In the genomic region with DNA sequence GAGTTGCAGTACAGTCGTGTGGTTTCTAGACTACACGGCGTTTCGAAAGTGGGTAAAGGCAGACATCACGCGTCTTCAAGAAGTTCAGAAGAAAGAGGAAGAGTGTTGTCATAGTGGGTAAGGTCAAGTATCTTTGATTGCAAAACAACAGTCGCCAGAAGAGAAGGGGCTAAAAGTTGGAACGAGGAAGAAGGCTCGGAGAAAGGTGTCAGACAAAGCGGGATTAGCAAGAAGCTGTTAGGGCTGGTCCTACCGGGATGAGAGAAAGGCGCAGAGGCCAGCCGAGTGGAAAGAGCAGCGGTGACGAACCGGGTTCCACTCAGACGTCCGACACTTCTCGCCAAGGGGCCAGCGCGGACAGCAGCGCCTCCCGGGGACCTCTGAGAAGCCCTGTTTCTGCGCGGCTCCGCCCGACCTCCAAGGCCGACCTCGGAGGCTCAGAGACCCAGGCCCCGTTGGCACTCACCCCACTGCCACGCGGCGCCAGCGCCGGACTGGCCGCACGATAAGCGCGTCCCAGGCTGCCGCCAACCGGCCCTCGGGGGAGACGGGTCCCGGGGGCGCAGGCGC, we compare ENCODE assay signal across 1 cellular context.
TF ChIP-seq lines count a peak whose summit lies in the region.

No MANE protein-coding gene starts in this region.

TF ChIP-seq in WTC11, 78 proteins besides CTCF, POLR2A, EP300 and RAD21 (continued from another document):
- TF ChIP-seq, protein P1, sequence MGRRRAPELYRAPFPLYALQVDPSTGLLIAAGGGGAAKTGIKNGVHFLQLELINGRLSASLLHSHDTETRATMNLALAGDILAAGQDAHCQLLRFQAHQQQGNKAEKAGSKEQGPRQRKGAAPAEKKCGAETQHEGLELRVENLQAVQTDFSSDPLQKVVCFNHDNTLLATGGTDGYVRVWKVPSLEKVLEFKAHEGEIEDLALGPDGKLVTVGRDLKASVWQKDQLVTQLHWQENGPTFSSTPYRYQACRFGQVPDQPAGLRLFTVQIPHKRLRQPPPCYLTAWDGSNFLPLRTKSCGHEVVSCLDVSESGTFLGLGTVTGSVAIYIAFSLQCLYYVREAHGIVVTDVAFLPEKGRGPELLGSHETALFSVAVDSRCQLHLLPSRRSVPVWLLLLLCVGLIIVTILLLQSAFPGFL (CRISPR knock-in tag; IDR thresholded peaks at IDR 0.05; ENCODE audit: borderline replicate concordance): no peak
